Comparison of ENCODE assay signal across 34 cellular contexts in genomic region chr2:26934985-26935384, GRCh38.
"Had no signal": no experiment of that assay in that cellular context is flagged by ENCODE, and none has a peak within 500 bp of the region (broad histone marks: within the 10 kb centered on the region; RNA-seq: fewer than 3 reads in every experiment).

No MANE protein-coding gene starts in this region.

- H3K27me3 ChIP-seq: MG63 had no signal

- H3K4me3 ChIP-seq: MG63 had no signal

- H3K9ac ChIP-seq: KMS-11 had no signal

- H3K36me3 ChIP-seq: MG63 had no signal

- DNase-seq: Karpas-422, Kasumi-1, MG63, MM.1S, MV-4-11, NCI-H1048, NCI-H1092, NCI-H1092 treated with DMSO at 0.1 percent for 48 hours, NCI-H1105, NCI-H1105 treated with DMSO at 0.1 percent for 48 hours, NCI-H1417, NCI-H1417 treated with DMSO at 0.1 percent for 48 hours, NCI-H1436, NCI-H1436 treated with DMSO at 0.1 percent for 48 hours, NCI-H146, NCI-H1694, NCI-H1694 treated with DMSO at 0.1 percent for 48 hours, NCI-H187, NCI-H187 treated with DMSO at 0.1 percent for 48 hours, NCI-H1930, NCI-H2029, NCI-H2029 treated with DMSO at 0.1 percent for 48 hours, NCI-H2081, NCI-H2081 treated with DMSO at 0.1 percent for 48 hours, NCI-H2107, NCI-H2171, NCI-H2171 treated with DMSO at 0.1 percent for 48 hours, NCI-H2227 treated with DMSO at 0.1 percent for 48 hours, NCI-H226, NCI-H345, NCI-H446, NCI-H446 treated with DMSO at 0.1 percent for 48 hours, NCI-H510A had no signal

- H3K9me3 ChIP-seq: MG63 had no signal

- H3K27ac ChIP-seq: KMS-11 had no signal

- H3K4me2 ChIP-seq: KMS-11 had no signal
